In genomic region chr20:62161347-62161746, GRCh38 we compare ENCODE assay signal across 17 cellular contexts. TPM values are rescaled to one million over a fixed set of nuclear protein-coding genes. Genes with fewer than 3 reads are reported as not detected.
DNase-seq lines count a peak whose midpoint lies in the region; FAIRE-seq and TF ChIP-seq lines count a peak whose summit lies in the region.
"Had no signal": no experiment of that assay in that cellular context is flagged by ENCODE, and none has a peak within 500 bp of the region (broad histone marks: within the 10 kb centered on the region; RNA-seq: fewer than 3 reads in every experiment).

No MANE protein-coding gene starts in this region.

- no peak overlapping the region for H3K23ac ChIP-seq in trophoblast cell (ENCODE audit: low read length)

- TF ChIP-seq CTCF in adrenal gland (IDR thresholded peaks at IDR 0.05) (no peak), fibroblast of mammary gland (conservative IDR thresholded peaks at IDR 0.05; ENCODE audit: control insufficient read depth, insufficient read depth, low read depth, low read length) (no peak)

- no peak overlapping the region for H4K91ac ChIP-seq in trophoblast cell (ENCODE audit: low read depth, low read length)

- H3K9me3 ChIP-seq in adrenal gland (replicated peaks in 1 of 3) (no peaks in the 10 kb centered on the region), trophoblast cell (ENCODE audit: insufficient read depth, low read depth, low read length) (no peaks in the 10 kb centered on the region)
- H3K9me3 ChIP-seq: BLaER1 treated with 17β-estradiol and CSF1 and Interleukin-3, amounts not matched to agents 10 nM and 100 nM; neutrophil had no signal

- H3K27ac ChIP-seq in adrenal gland (peak overlapping the region in 1 of 5 donors; percentile 45), trophoblast cell (ENCODE audit: low read depth, low read length) (no peak overlapping the region)
- H3K27ac ChIP-seq: BLaER1 treated with 17β-estradiol and CSF1 and Interleukin-3, amounts not matched to agents 10 nM and 100 nM; neutrophil; SK-N-MC had no signal

- H4K8ac ChIP-seq in trophoblast cell (ENCODE audit: low read depth, low read length): no peak overlapping the region

- H3K4me2 ChIP-seq in trophoblast cell (ENCODE audit: low read length): no peak overlapping the region

- intact Hi-C loops in adrenal gland (cut with DNase I): no loop called here

- 72 to 84% (median 78%) methylated on average over 7 to 17 of the region's 17 CpGs for WGBS in adrenal gland, 4 donors
- no CpG with 5 or more reads among the region's 17 CpGs for WGBS in trophoblast cell (ENCODE audit: extremely low coverage, insufficient coverage, insufficient read length)

- no peaks in the 10 kb centered on the region for H3K27me3 ChIP-seq in adrenal gland
- H3K27me3 ChIP-seq in trophoblast cell (ENCODE audit: insufficient read depth, low read length): no peaks in the 10 kb centered on the region
- H3K27me3 ChIP-seq: BLaER1 treated with 17β-estradiol and CSF1 and Interleukin-3, amounts not matched to agents 10 nM and 100 nM; neutrophil had no signal

- no peak overlapping the region for H2BK120ac ChIP-seq in trophoblast cell (ENCODE audit: insufficient read depth, low read length, poor library complexity)

- no peak overlapping the region for H3K14ac ChIP-seq in trophoblast cell (ENCODE audit: low read length)

- H2BK12ac ChIP-seq in trophoblast cell (ENCODE audit: low read length): no peak overlapping the region

- no peak overlapping the region for H2AFZ ChIP-seq in trophoblast cell (ENCODE audit: insufficient read depth, low read length, poor library complexity)

- H2BK5ac ChIP-seq in trophoblast cell (ENCODE audit: low read depth, low read length, poor library complexity): no peak overlapping the region

- peak overlapping the region; percentile 42 for H3K18ac ChIP-seq in trophoblast cell (ENCODE audit: low read length)

- H2AK5ac ChIP-seq in trophoblast cell (ENCODE audit: low read length): no peak overlapping the region

- no peak overlapping the region for H3K4ac ChIP-seq in trophoblast cell (ENCODE audit: low read depth, low read length)

- H3K9ac ChIP-seq in trophoblast cell (ENCODE audit: low read length): no peak overlapping the region

- no peak overlapping the region for H4K12ac ChIP-seq in trophoblast cell (ENCODE audit: low read depth, low read length)

- DNase-seq in H54 (ENCODE audit: insufficient read length, low spot score) (peak; percentile 82), adrenal gland (peak in 4 of 7 donors; percentile 41 to 71 (median 66)), fibroblast of mammary gland (ENCODE audit: low read depth) (peak; percentile 93), trophoblast cell (no peak), superior temporal gyrus (ENCODE audit: extremely low spot score) (no peak), SHP77 treated with DMSO at 0.1 percent for 48 hours (lab: John Stamatoyannopoulos, UW) (no peak)
- no peak for DNase-seq in stimulated activated CD4-positive, alpha-beta T cell treated with anti-CD3 and anti-CD28 coated beads, Interleukin-4, amount 100 ng/mL, for 4 hours
- DNase-seq in activated CD4-positive, CD25-positive, alpha-beta regulatory T cell (lab: John Stamatoyannopoulos, UW): no peak
- DNase-seq: activated CD8-positive, alpha-beta T cell treated with anti-CD3 and anti-CD28 coated beads, Interleukin-2, amount 10 ng/mL, durations not matched to agents 7 days and 5 days; KBM-7; NCI-H1436 treated with DMSO at 0.1 percent for 48 hours; NCI-H446 treated with DMSO at 0.1 percent for 48 hours; stimulated activated naive CD4-positive, alpha-beta T cell treated with Interleukin-2 at 50 U/mL for 16 hours had no signal

- no peak for FAIRE-seq in H54 (lab: Jason Lieb, UNC)
- FAIRE-seq: H1 had no signal

- H3K79me2 ChIP-seq in trophoblast cell (ENCODE audit: control insufficient read depth, insufficient read depth, low read length, poor library complexity): peaks cover 9% of the 10 kb centered on the region

- no peak for TF ChIP-seq POLR2A in H54 (IDR thresholded peaks at IDR 0.05; ENCODE audit: low read depth, low read length)
- no peak for TF ChIP-seq POLR2A in adrenal gland (IDR thresholded peaks at IDR 0.05)

- H3K36me3 ChIP-seq in adrenal gland (replicated peaks in 1 of 2) (peaks cover 0 to 52% of the 10 kb centered on the region in 2 donors), trophoblast cell (ENCODE audit: control insufficient read depth in 1 of 2, insufficient read depth in 2 of 2, low read length in 2 of 2) (peaks cover 59 to 67% of the 10 kb centered on the region in 2 experiments)

- H3K4me3 ChIP-seq in adrenal gland (no peak overlapping the region), fibroblast of mammary gland (ENCODE audit: control insufficient read depth, low read depth, low read length) (no peak overlapping the region), trophoblast cell (ENCODE audit: low read depth, low read length) (no peak overlapping the region)
- H3K4me3 ChIP-seq: BLaER1 treated with 17β-estradiol and CSF1 and Interleukin-3, amounts not matched to agents 10 nM and 100 nM; SK-N-MC had no signal

- peaks cover 3 to 9% of the 10 kb centered on the region in 2 donors for H3K4me1 ChIP-seq in adrenal gland (replicated peaks in 1 of 2)
- peaks cover 16 to 25% of the 10 kb centered on the region in 2 experiments for H3K4me1 ChIP-seq in trophoblast cell (ENCODE audit: control insufficient read depth in 1 of 2, insufficient read depth in 2 of 2, low read length in 2 of 2)

- no peaks in the 10 kb centered on the region for H3K79me1 ChIP-seq in trophoblast cell (ENCODE audit: low read length)

RNA-seq across cellular contexts. Expression of gene SS18L1, which starts 17.8 kb away (rescaled TPM):
- 10 to 100 TPM in 7 of 8 donors, 1 to 10 TPM in 1; 9.0 to 45.7 (median 13.2) TPM for total RNA-seq in adrenal gland
- 10 to 100 TPM in 2 of 3 donors, 1 to 10 TPM in 1; 9.2 to 36.6 (median 15.1) TPM for polyA plus RNA-seq in adrenal gland
- polyA plus RNA-seq in trophoblast cell (2013): 11.5 and 12.4 TPM in 2 replicates

RNA-seq across cellular contexts. Expression of gene PSMA7, which starts 18.2 kb away (rescaled TPM):
- total RNA-seq in adrenal gland: 100 to 1,000 TPM; 216 to 506 (median 277) TPM
- polyA plus RNA-seq in adrenal gland: 100 to 1,000 TPM; 175 to 292 (median 178) TPM
- polyA plus RNA-seq in trophoblast cell (2013): 323 and 344 TPM in 2 replicates

RNA-seq across cellular contexts. Expression of gene MTG2, which starts 21.5 kb away (rescaled TPM):
- total RNA-seq in adrenal gland: 10 to 100 TPM; 11.5 to 60.1 (median 41.6) TPM
- polyA plus RNA-seq in adrenal gland: 10 to 100 TPM; 30.2 to 90.4 (median 84.3) TPM
- polyA plus RNA-seq in trophoblast cell (2013): 25.9 and 27.2 TPM in 2 replicates

RNA-seq across cellular contexts. Expression of gene LSM14B, which starts 39.1 kb away (rescaled TPM):
- total RNA-seq in adrenal gland: 10 to 100 TPM; 29.1 to 47.0 (median 35.6) TPM
- 10 to 100 TPM; 17.6 to 23.4 (median 19.2) TPM for polyA plus RNA-seq in adrenal gland
- 38.6 and 39.1 TPM in 2 replicates for polyA plus RNA-seq in trophoblast cell (2013)

RNA-seq across cellular contexts. Expression of gene HRH3, which starts 58.7 kb away (rescaled TPM):
- under 1 TPM in 1 of 8 donors, not detected in 7; 0.08 TPM for total RNA-seq in adrenal gland
- polyA plus RNA-seq in adrenal gland: under 1 TPM in 2 of 3 donors, not detected in 1; 0.13 to 0.80 TPM
- polyA plus RNA-seq in trophoblast cell (2013): 0.15 and 0.18 TPM in 2 replicates
- total RNA-seq: activated CD8-positive, alpha-beta T cell treated with anti-CD3 and anti-CD28 coated beads, Interleukin-2, amount 10 ng/mL, durations not matched to agents 7 days and 5 days had no signal

Comparison
In these comparisons a context has a peak if more than half of its experiments do, and no peak if none do; other contexts are left out.
1. DNase-seq: peak in H54 (single experiment), adrenal gland (4 of 7) and fibroblast of mammary gland (single experiment); none in trophoblast cell (0 of 2), stimulated activated CD4-positive, alpha-beta T cell treated with anti-CD3 and anti-CD28 coated beads, Interleukin-4, amount 100 ng/mL, for 4 hours (0 of 2), superior temporal gyrus (single experiment), activated CD4-positive, CD25-positive, alpha-beta regulatory T cell (0 of 4) and SHP77 treated with DMSO at 0.1 percent for 48 hours (single experiment).